9 cellular contexts compared by ENCODE assay signal in the genomic region with DNA sequence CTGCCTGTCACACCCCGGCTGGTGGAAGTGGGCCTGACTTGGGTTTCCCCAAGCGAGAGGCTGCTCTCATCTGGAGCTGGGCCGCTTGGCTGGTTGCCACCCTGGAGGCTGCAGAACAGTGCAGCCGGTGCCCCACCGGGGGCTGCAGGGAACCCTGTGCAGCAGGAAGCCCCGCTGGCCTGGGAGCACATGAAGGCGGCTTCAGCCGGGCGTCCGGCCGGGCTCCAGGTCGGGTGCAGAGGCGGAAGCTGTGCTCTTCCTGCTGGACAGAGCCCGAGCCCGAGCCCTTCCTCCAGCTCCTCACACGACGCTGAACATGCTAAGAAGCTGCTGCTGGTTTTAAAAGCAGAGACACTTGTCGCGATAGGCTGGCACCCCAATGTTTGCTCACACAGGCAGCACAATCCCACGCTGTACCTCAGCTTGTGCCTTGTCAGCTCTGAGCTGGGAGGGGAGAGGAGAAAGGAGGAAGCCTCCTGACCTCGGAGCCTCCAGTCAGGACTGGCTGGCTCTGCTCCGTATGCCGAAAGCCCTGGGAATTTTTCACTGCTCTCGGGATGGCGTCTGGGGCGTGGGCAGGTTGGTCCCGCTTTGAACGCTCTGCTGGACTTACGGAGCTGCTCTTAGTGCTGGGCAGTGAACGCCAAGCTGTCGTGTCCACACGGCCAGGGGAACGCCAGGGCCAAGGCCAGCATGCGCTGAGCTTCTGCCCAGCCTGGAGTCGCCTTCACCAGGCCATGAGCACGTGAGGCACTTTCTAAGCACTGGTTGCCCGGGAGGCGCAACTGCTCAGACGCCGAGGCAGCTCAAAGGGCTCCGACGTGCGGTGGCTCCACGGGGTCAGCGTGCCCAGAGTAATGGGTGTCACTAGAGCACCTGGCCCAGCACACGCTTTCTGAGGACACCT. TPM values are rescaled to one million over a fixed set of nuclear protein-coding genes. Genes with fewer than 3 reads are reported as not detected.
DNase-seq lines count a peak whose midpoint lies in the region; ATAC-seq and TF ChIP-seq lines count a peak whose summit lies in the region.
"Had no signal": no experiment of that assay in that cellular context is flagged by ENCODE, and none has a peak within 500 bp of the region (broad histone marks: within the 10 kb centered on the region; RNA-seq: fewer than 3 reads in every experiment).

No MANE protein-coding gene starts in this region.

- no peak overlapping the region for H3K27ac Mint-ChIP-seq in T-cell
- H3K27ac Mint-ChIP-seq: endodermal cell had no signal

- H3K9me3 Mint-ChIP-seq in T-cell = no peaks in the 10 kb centered on the region
- H3K9me3 Mint-ChIP-seq: endodermal cell had no signal

- H3K36me3 Mint-ChIP-seq in T-cell = no peaks in the 10 kb centered on the region

- no peaks in the 10 kb centered on the region for H3K9me3 ChIP-seq in cardiac muscle cell (ENCODE audit: low read depth)

- no peaks in the 10 kb centered on the region for H3K27me3 Mint-ChIP-seq in T-cell

- DNase-seq in ELF-1 (ENCODE audit: low read depth, low spot score) (peak; percentile 66), T-cell (peak in 7 of 34 experiments; percentile 26 to 45 (median 40)), cardiac muscle cell (ENCODE audit: low read depth in 1 of 2, low spot score in 1 of 2) (peak; percentile 37 to 62), posterior vena cava (ENCODE audit: low spot score) (peak; percentile 82), midbrain (lab: John Stamatoyannopoulos, UW) (no peak), D341Med (ENCODE audit: low spot score) (no peak), T-helper 2 cell (no peak)
- DNase-seq in activated effector memory CD4-positive, alpha-beta T cell treated with Interleukin-2 at 50 U/mL for 16 hours = no peak
- DNase-seq: endodermal cell had no signal

- POLR2A ChIA-PET in T-cell (lab: Charles Lee) = interaction anchor here in 1 of 2 donors (0.6 kb wide), 1 partner anchor 53 kb away, joined by 3 read pairs; no protein-coding TSS in a partner anchor

- intact Hi-C loops in posterior vena cava (cut with DNase I) = no loop called here

- TF ChIP-seq CTCF in cardiac muscle cell (IDR thresholded peaks at IDR 0.05; ENCODE audit: low read depth, low read length) = no peak

- peak in 3 of 4 experiments; percentile 18 to 77 (median 58) for ATAC-seq in T-cell (replicated peaks in 1 of 4)

- H3K4me3 ChIP-seq in cardiac muscle cell = no peak overlapping the region

- CTCF ChIA-PET in T-cell (lab: Charles Lee) = interaction anchor here in 1 of 2 donors (0.6 kb wide), 1 partner anchor 28 kb away, joined by 5 read pairs; no protein-coding TSS in a partner anchor

- peak overlapping the region in 1 of 3 donors; percentile 87 for H3K4me3 Mint-ChIP-seq in T-cell
- H3K4me3 Mint-ChIP-seq: endodermal cell had no signal

- H3K36me3 ChIP-seq in cardiac muscle cell = no peaks in the 10 kb centered on the region

- no peaks in the 10 kb centered on the region for H3K27me3 ChIP-seq in cardiac muscle cell

- peaks cover 27% of the 10 kb centered on the region for H3K4me1 ChIP-seq in cardiac muscle cell (ENCODE audit: low read depth)

- peaks cover 45 to 53% (median 52%) of the 10 kb centered on the region in 3 donors for H3K4me1 Mint-ChIP-seq in T-cell

- peak overlapping the region; percentile 81 for H3K27ac ChIP-seq in cardiac muscle cell

RNA-seq across cellular contexts. Expression of a gene that starts 8.8 kb away (rescaled TPM):
- total RNA-seq in T-cell (10 to 100 TPM in 3 of 5 donors, 1 to 10 TPM in 2; 8.1 to 23.8 (median 14.7) TPM), cardiac muscle cell (1.7 and 3.5 TPM in 2 replicates), posterior vena cava (1 to 10 TPM in 1 of 2 donors, under 1 TPM in 1; 0.93 to 1.3 TPM)
- polyA plus RNA-seq in cardiac muscle cell = 1.2 and 2.5 TPM in 2 replicates

RNA-seq across cellular contexts. Expression of a gene that starts 51.3 kb away (rescaled TPM):
- total RNA-seq in T-cell = 10 to 100 TPM; 56.3 to 72.8 (median 62.9) TPM
- total RNA-seq in cardiac muscle cell = 28.7 and 42.8 TPM in 2 replicates
- 143 and 145 TPM in 2 replicates for polyA plus RNA-seq in cardiac muscle cell
- 10 to 100 TPM; 50.1 to 57.0 TPM for total RNA-seq in posterior vena cava

Comparison
In these comparisons a context has a peak if more than half of its experiments do, and no peak if none do; other contexts are left out.
1. DNase-seq: peak in ELF-1 (single experiment), cardiac muscle cell (2 of 2) and posterior vena cava (single experiment); none in midbrain (single experiment), D341Med (single experiment), activated effector memory CD4-positive, alpha-beta T cell treated with Interleukin-2 at 50 U/mL for 16 hours (single experiment) and T-helper 2 cell (0 of 5).